ENCODE assay signal across 1 cellular context in the genomic region with DNA sequence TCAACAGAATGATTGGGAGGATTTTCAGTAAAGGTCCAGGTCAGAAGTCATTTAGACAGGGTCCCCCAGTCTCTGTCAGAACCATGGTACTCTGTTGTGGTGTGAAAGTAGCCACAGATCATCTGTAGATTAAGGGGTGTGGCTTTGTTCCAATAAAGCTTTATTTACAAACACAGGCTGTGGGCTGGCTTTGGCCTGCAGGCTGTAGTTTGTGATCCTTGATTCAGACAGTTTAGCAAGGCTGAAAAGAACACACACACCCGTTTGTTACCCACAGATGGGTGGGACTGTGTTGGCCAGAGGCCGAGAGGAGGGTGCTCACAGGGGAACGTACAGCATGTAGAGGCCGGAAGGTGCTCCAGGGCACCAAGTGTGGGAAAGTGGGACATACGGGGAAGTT.
TF ChIP-seq lines count a peak whose summit lies in the region.

No MANE protein-coding gene starts in this region.

TF ChIP-seq in K562, 482 proteins besides CTCF, POLR2A, EP300 and RAD21:
- TF ChIP-seq ZBTB40 (IDR thresholded peaks at IDR 0.05) (peak; percentile 94), ZBTB40 (CRISPR knock-in tag; IDR thresholded peaks at IDR 0.05) (peak; percentile 95)
